ENCODE assay signal across 27 cellular contexts in genomic region chr20:57539889-57540288, GRCh38. TPM values are rescaled to one million over a fixed set of nuclear protein-coding genes. Genes with fewer than 3 reads are reported as not detected.
DNase-seq lines count a peak whose midpoint lies in the region; ATAC-seq, FAIRE-seq and TF ChIP-seq lines count a peak whose summit lies in the region.
"Had no signal": no experiment of that assay in that cellular context is flagged by ENCODE, and none has a peak within 500 bp of the region (broad histone marks: within the 10 kb centered on the region; RNA-seq: fewer than 3 reads in every experiment).

No MANE protein-coding gene starts in this region.

- H3F3A ChIP-seq in SK-N-SH (replicated peaks; ENCODE audit: insufficient read depth): no peaks in the 10 kb centered on the region

- no peaks in the 10 kb centered on the region for H3K36me3 ChIP-seq in sigmoid colon
- no peaks in the 10 kb centered on the region for H3K36me3 ChIP-seq in SK-N-SH (replicated peaks in 1 of 2; ENCODE audit: control insufficient read depth in 1 of 2, insufficient read depth in 2 of 2, low read length in 1 of 2)
- H3K36me3 ChIP-seq: BLaER1 had no signal

- H3K27me3 ChIP-seq in sigmoid colon: peaks cover 0 to 7% (median 0%) of the 10 kb centered on the region in 3 donors
- H3K27me3 ChIP-seq in SK-N-SH (ENCODE audit: insufficient read depth): peaks cover 11% of the 10 kb centered on the region; the same call in 1 of the 2 replicates
- H3K27me3 ChIP-seq: BLaER1 had no signal

- H3K9me3 ChIP-seq in sigmoid colon (peaks cover 2 to 7% (median 3%) of the 10 kb centered on the region in 4 donors), SK-N-SH (no peaks in the 10 kb centered on the region)
- H3K9me3 ChIP-seq: BLaER1 had no signal

- TF ChIP-seq EP300 in sigmoid colon (IDR thresholded peaks at IDR 0.05) (no peak), SK-N-SH (IDR thresholded peaks at IDR 0.05; ENCODE audit: borderline replicate concordance in 1 of 2, low read depth in 1 of 2, low read length in 1 of 2) (no peak)

- CTCF ChIA-PET in HEK293T (lab: Yijun Ruan, JAX) (interaction anchor here (0.8 kb wide), 1 partner anchor 33 kb away, joined by 3 read pairs; no protein-coding TSS in a partner anchor), SK-N-SH (lab: Yijun Ruan, JAX) (interaction anchor here (1.0 kb wide), 1 partner anchor 43 kb away, joined by 3 read pairs; no protein-coding TSS in a partner anchor)

- intact Hi-C loops in sigmoid colon (cut with DNase I): no loop called here

- no peaks in the 10 kb centered on the region for H3K9me2 ChIP-seq in SK-N-SH

- no peak overlapping the region for H3K27ac ChIP-seq in sigmoid colon
- no peak overlapping the region for H3K27ac ChIP-seq in SK-N-SH (ENCODE audit: low read depth in 2 of 2, low read length in 1 of 2)
- H3K27ac ChIP-seq: BLaER1 had no signal

- no peak overlapping the region for H3K4me2 ChIP-seq in SK-N-SH
- H3K4me2 ChIP-seq: BLaER1 had no signal

- TF ChIP-seq CTCF in sigmoid colon (IDR thresholded peaks at IDR 0.05): no peak
- TF ChIP-seq CTCF in SK-N-SH (IDR thresholded peaks at IDR 0.05): no peak

- no peak overlapping the region for H2AFZ ChIP-seq in SK-N-SH (ENCODE audit: low read depth)

- no peak for TF ChIP-seq POLR2A in sigmoid colon (IDR thresholded peaks at IDR 0.05)
- TF ChIP-seq POLR2A in GM12891 (IDR thresholded peaks at IDR 0.05; ENCODE audit: low read depth, low read length): no peak

- no peak overlapping the region for H3K9ac ChIP-seq in SK-N-SH
- H3K9ac ChIP-seq: BLaER1 had no signal

- DNase-seq in HEK293T (ENCODE audit: extremely low spot score) (no peak), HTR-8/SVneo (ENCODE audit: insufficient read length, low spot score) (no peak), iris pigment epithelial cell (ENCODE audit: low read depth) (peak; percentile 1), sigmoid colon (peak; percentile 45), SK-N-SH (no peak), GM12891 (ENCODE audit: insufficient read length, low spot score) (no peak)
- no peak for DNase-seq in activated CD4-positive, alpha-beta T cell treated with anti-CD3 and anti-CD28 coated beads, Interleukin-2, amount 50 U/mL, for 1 hour
- DNase-seq: 8988T; CD8-positive, alpha-beta T cell; DMS 273 treated with DMSO at 0.1 percent for 48 hours; DMS53; DND-41; EL; GOT3; H9; Kasumi-1; KG1 had no signal

- H3K79me2 ChIP-seq in SK-N-SH (ENCODE audit: insufficient read depth): no peaks in the 10 kb centered on the region

- no peaks in the 10 kb centered on the region for H4K20me1 ChIP-seq in SK-N-SH (ENCODE audit: insufficient read depth)
- H4K20me1 ChIP-seq: BLaER1 had no signal

- no peak for ATAC-seq in HG03432 (IDR thresholded peaks at IDR 0.05; ENCODE audit: unreplicated experiment)
- ATAC-seq: CD8-positive, alpha-beta T cell had no signal

- FAIRE-seq in HTR-8/SVneo (lab: Jason Lieb, UNC) (peak; percentile 92), GM12891 (lab: Jason Lieb, UNC) (no peak)
- FAIRE-seq: GM12892, GM18507 had no signal

- POLR2A ChIA-PET in HEK293T (lab: Yijun Ruan, JAX) (no interaction called here), SK-N-SH (lab: Yijun Ruan, JAX) (no interaction called here)

- H3K4me3 ChIP-seq in sigmoid colon (no peak overlapping the region), SK-N-SH (ENCODE audit: low read depth in 2 of 2, low read length in 1 of 2) (no peak overlapping the region)
- H3K4me3 ChIP-seq: BLaER1 had no signal

- H3K4me1 ChIP-seq in sigmoid colon (no peaks in the 10 kb centered on the region), SK-N-SH (ENCODE audit: control insufficient read depth in 1 of 2, insufficient read depth in 2 of 2, low read depth in 1 of 2, low read length in 1 of 2) (peaks cover 0 to 9% of the 10 kb centered on the region in 2 experiments; a peak in 1 of 4 replicates)
- H3K4me1 ChIP-seq: BLaER1 had no signal

- WGBS in sigmoid colon, 2 donors: 74 to 85% methylated on average over 12 of the region's 12 CpGs
- 52% methylated on average over 12 of the region's 12 CpGs for WGBS in SK-N-SH (ENCODE audit: low lambda C conversion rate)

- TF ChIP-seq RAD21 in SK-N-SH (IDR thresholded peaks at IDR 0.05; ENCODE audit: low read length): no peak

TF ChIP-seq in HEK293T, 16 proteins besides CTCF, POLR2A, EP300 and RAD21:
- no peak for TF ChIP-seq NFRKB (IDR thresholded peaks at IDR 0.05)
- TF ChIP-seq L3MBTL2 (conservative IDR thresholded peaks at IDR 0.05): peak; percentile 42; the same call in 1 of the 2 replicates
- TF ChIP-seq FOXA1 (IDR thresholded peaks at IDR 0.05): no peak
- TF ChIP-seq PKNOX1 (IDR thresholded peaks at IDR 0.05): no peak
- no peak for TF ChIP-seq FOXK2 (IDR thresholded peaks at IDR 0.05)

TF ChIP-seq in SK-N-SH, 30 proteins besides CTCF, POLR2A, EP300 and RAD21 (continues in another document):
- TF ChIP-seq GATA2 (CRISPR knock-in tag; IDR thresholded peaks at IDR 0.05) (no peak), EZH2phosphoT487 (IDR thresholded peaks at IDR 0.05; ENCODE audit: borderline replicate concordance, low read depth) (no peak), PBX3 (IDR thresholded peaks at IDR 0.05) (no peak), FOXJ3 (CRISPR knock-in tag; IDR thresholded peaks at IDR 0.05) (no peak), GABPA (IDR thresholded peaks at IDR 0.05; ENCODE audit: low read depth) (no peak), MXI1 (IDR thresholded peaks at IDR 0.05; ENCODE audit: low read depth, low read length) (no peak), TEAD4 (IDR thresholded peaks at IDR 0.05; ENCODE audit: borderline replicate concordance, insufficient read depth) (no peak), USF1 (IDR thresholded peaks at IDR 0.05; ENCODE audit: borderline replicate concordance, low read depth) (no peak)

TF ChIP-seq in GM12891, 5 proteins besides CTCF, POLR2A, EP300 and RAD21:
- TF ChIP-seq SPI1 (IDR thresholded peaks at IDR 0.05; ENCODE audit: low read depth, low read length) (no peak), TAF1 (IDR thresholded peaks at IDR 0.05; ENCODE audit: low read depth, low read length) (no peak), PAX5 (IDR thresholded peaks at IDR 0.05; ENCODE audit: insufficient read depth, low read length, severe bottlenecking) (no peak), POLR2AphosphoS5 (IDR thresholded peaks at IDR 0.05; ENCODE audit: low read depth, low read length) (no peak), POU2F2 (IDR thresholded peaks at IDR 0.05; ENCODE audit: low read depth, low read length) (no peak)

RNA-seq across cellular contexts. Expression of gene CTCFL, which starts 14.9 kb away (rescaled TPM):
- under 1 TPM in 1 of 4 donors, not detected in 3; 0.36 TPM for total RNA-seq in sigmoid colon
- not detected for polyA plus RNA-seq in sigmoid colon
- not detected in 2 replicates for polyA plus RNA-seq in SK-N-SH (2012; rRNA removed)
- polyA plus RNA-seq in SK-N-SH (2012; cell fraction: cytosol; rRNA removed): not detected in 2 replicates
- not detected in 2 replicates for polyA plus RNA-seq in SK-N-SH (2012; cell fraction: nucleus; rRNA removed)
- polyA plus RNA-seq in GM12891 (2012; ENCODE audit: low read depth, missing spikeins): 0.12 TPM
- total RNA-seq: CD8-positive, alpha-beta T cell; HT-29 had no signal
- polyA plus RNA-seq: AG04450, CD14-positive monocyte, IgD-negative memory B cell had no signal

RNA-seq across cellular contexts. Expression of gene PCK1, which starts 21.0 kb away (rescaled TPM):
- total RNA-seq in sigmoid colon: 1 to 10 TPM in 1 of 4 donors, under 1 TPM in 3; 0.33 to 7.5 (median 0.48) TPM
- polyA plus RNA-seq in sigmoid colon (100 to 1,000 TPM in 1 of 3 donors, 10 to 100 TPM in 2; 40.4 to 334 (median 85.9) TPM), SK-N-SH (2012; rRNA removed) (not detected in 2 replicates)
- not detected in 2 replicates for polyA plus RNA-seq in SK-N-SH (2012; cell fraction: cytosol; rRNA removed)
- 0.07 TPM in 1 of 2 replicates, not detected in the other for polyA plus RNA-seq in SK-N-SH (2012; cell fraction: nucleus; rRNA removed)
- polyA plus RNA-seq in GM12891 (2012; ENCODE audit: low read depth, missing spikeins): not detected
- total RNA-seq: A673; CD8-positive, alpha-beta T cell; G401; H9 had no signal
- polyA plus RNA-seq: AG04450, CD14-positive monocyte, IgD-negative memory B cell had no signal

Comparison
In these comparisons a context has a peak if more than half of its experiments do, and no peak if none do; other contexts are left out.
1. DNase-seq: peak in iris pigment epithelial cell (single experiment) and sigmoid colon (single experiment); none in HEK293T (single experiment), HTR-8/SVneo (single experiment), activated CD4-positive, alpha-beta T cell treated with anti-CD3 and anti-CD28 coated beads, Interleukin-2, amount 50 U/mL, for 1 hour (single experiment), SK-N-SH (single experiment) and GM12891 (single experiment).
2. RNA of gene PCK1, which starts 21.0 kb away (polyA plus RNA-seq): 40.4 to 334 TPM in sigmoid colon; 0.07 TPM in SK-N-SH; every median in the first group is over 10 times any median in the second.